In the genomic region with DNA sequence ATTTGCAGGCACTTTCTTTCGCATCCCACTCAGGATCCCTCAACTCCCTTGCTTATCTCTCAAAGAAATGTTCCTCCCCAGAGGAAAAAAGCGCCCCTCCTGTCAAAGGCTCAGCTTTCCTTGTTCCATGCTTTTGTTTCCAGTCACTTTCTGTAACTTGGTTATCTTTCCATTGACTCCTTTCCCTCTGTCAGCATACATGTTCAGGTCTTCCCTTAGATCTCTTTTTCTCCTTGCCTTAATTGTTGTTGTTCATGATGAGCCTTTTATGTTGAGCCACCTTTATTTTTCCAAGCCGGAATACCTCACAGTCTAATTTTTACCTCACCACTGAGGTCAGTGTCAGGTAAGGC, we compare ENCODE assay signal across 8 cellular contexts. TPM values are rescaled to one million over a fixed set of nuclear protein-coding genes. Genes with fewer than 3 reads are reported as not detected.
DNase-seq lines count a peak whose midpoint lies in the region; ATAC-seq and TF ChIP-seq lines count a peak whose summit lies in the region.

No MANE protein-coding gene starts in this region.

- intact Hi-C loops in OCI-LY7 (cut with micrococcal nuclease; ENCODE audit: unreplicated experiment) (loop anchor here (10.0 kb wide), 1 partner anchor 311 kb away; no protein-coding TSS in a partner anchor), ovary (cut with DNase I) (loop anchor here in 1 of 4 donors (10.0 kb wide), 1 partner anchor 49 kb away; a partner anchor contains a TSS), posterior cingulate gyrus (cut with DNase I) (no loop called here)

- H3K36me3 ChIP-seq in DOHH2 (ENCODE audit: control insufficient read depth, low read length) (no peaks in the 10 kb centered on the region), OCI-LY7 (ENCODE audit: insufficient read depth, low read length) (peaks cover 7% of the 10 kb centered on the region; the same call in 1 of the 2 replicates), esophagus (ENCODE audit: control insufficient read depth in 2 of 2, insufficient read depth in 2 of 2, low read length in 1 of 2) (no peaks in the 10 kb centered on the region), ovary (no peaks in the 10 kb centered on the region)

- TF ChIP-seq CTCF in DOHH2 (IDR thresholded peaks at IDR 0.05; ENCODE audit: low read depth, low read length, poor library complexity, severe bottlenecking) (no peak), OCI-LY7 (conservative IDR thresholded peaks at IDR 0.05; ENCODE audit: low read length) (no peak), ovary (IDR thresholded peaks at IDR 0.05) (no peak)

- peaks cover 30% of the 10 kb centered on the region for H3K79me2 ChIP-seq in DOHH2 (ENCODE audit: control insufficient read depth, low read length)
- peaks cover 26% of the 10 kb centered on the region; the same call in 1 of the 2 replicates for H3K79me2 ChIP-seq in OCI-LY7 (ENCODE audit: insufficient read depth, low read depth, low read length)

- DNase-seq in OCI-LY7 (ENCODE audit: low spot score) (no peak), ovary (no peak), posterior cingulate gyrus (no peak), GOT3 (lab: John Stamatoyannopoulos, UW) (no peak), HT-29 (ENCODE audit: low spot score) (no peak)

- POLR2A ChIA-PET in OCI-LY7 (lab: Charles Lee): interaction anchor here (0.6 to 1.8 kb wide), 7 partner anchors 12 to 1744 kb away, joined by 3 to 6 read pairs (median 4); a partner anchor contains a TSS

- peak overlapping the region; percentile 93; the same call in 1 of the 2 replicates for H2AFZ ChIP-seq in OCI-LY7 (ENCODE audit: low read length)

- 21 to 26% methylated on average over 3 of the region's 3 CpGs for WGBS in esophagus, 2 donors
- whole genome bisulfite sequencing in ovary, 3 donors: 10 to 12% (median 10%) methylated on average over 3 of the region's 3 CpGs

- H3K4me1 ChIP-seq in DOHH2 (ENCODE audit: control insufficient read depth, low read length) (peaks cover 19% of the 10 kb centered on the region), OCI-LY7 (ENCODE audit: insufficient read depth, low read length, poor library complexity, severe bottlenecking) (peaks cover 18% of the 10 kb centered on the region), esophagus (ENCODE audit: control insufficient read depth in 2 of 2, insufficient read depth in 2 of 2, low read length in 1 of 2) (no peaks in the 10 kb centered on the region), ovary (ENCODE audit: insufficient read depth) (peaks cover 5% of the 10 kb centered on the region)

- no peaks in the 10 kb centered on the region for H3F3A ChIP-seq in DOHH2 (ENCODE audit: control insufficient read depth, insufficient read depth)

- H3K27me3 ChIP-seq in DOHH2 (ENCODE audit: control insufficient read depth, low read length) (no peaks in the 10 kb centered on the region), esophagus (ENCODE audit: control insufficient read depth in 1 of 2, insufficient read depth in 2 of 2, low read length in 2 of 2) (no peaks in the 10 kb centered on the region), ovary (no peaks in the 10 kb centered on the region)

- H3K27ac ChIP-seq in DOHH2 (ENCODE audit: low read depth, low read length): no peak overlapping the region
- peak overlapping the region; percentile 35 for H3K27ac ChIP-seq in OCI-LY7 (ENCODE audit: low read depth, low read length, poor library complexity, severe bottlenecking)
- no peak overlapping the region for H3K27ac ChIP-seq in esophagus (ENCODE audit: low read depth in 2 of 2, low read length in 1 of 2)
- H3K27ac ChIP-seq in ovary: no peak overlapping the region

- H3K9me2 ChIP-seq in DOHH2 (replicated peaks; ENCODE audit: control insufficient read depth, low read length) (no peaks in the 10 kb centered on the region), OCI-LY7 (ENCODE audit: insufficient read depth, low read length) (no peaks in the 10 kb centered on the region)

- no peak for ATAC-seq in esophagus mucosa

- H3K9me3 ChIP-seq in DOHH2 (ENCODE audit: control insufficient read depth, insufficient read depth, low read length): no peaks in the 10 kb centered on the region
- H3K9me3 ChIP-seq in OCI-LY7 (ENCODE audit: low read length): no peaks in the 10 kb centered on the region
- H3K9me3 ChIP-seq in esophagus (ENCODE audit: control insufficient read depth in 2 of 2, insufficient read depth in 1 of 2, low read depth in 1 of 2, low read length in 1 of 2): no peaks in the 10 kb centered on the region
- H3K9me3 ChIP-seq in ovary: no peaks in the 10 kb centered on the region

- TF ChIP-seq EP300 in ovary (IDR thresholded peaks at IDR 0.05): no peak

- BruUV-seq in OCI-LY7 (replicated peaks; lab: Mats Ljungman, UMichigan): no TSS peak

- H4K20me1 ChIP-seq in DOHH2 (ENCODE audit: control insufficient read depth, insufficient read depth, low read depth, low read length) (no peaks in the 10 kb centered on the region), OCI-LY7 (ENCODE audit: insufficient read depth, low read length) (no peaks in the 10 kb centered on the region)

- peak overlapping the region; percentile 72 for H3K4me2 ChIP-seq in DOHH2 (ENCODE audit: low read length)
- H3K4me2 ChIP-seq in OCI-LY7 (ENCODE audit: low read length): peak overlapping the region; percentile 91

- TF ChIP-seq POLR2A in ovary (IDR thresholded peaks at IDR 0.05): no peak

- CTCF ChIA-PET in OCI-LY7 (lab: Charles Lee; ENCODE audit: unreplicated experiment): no interaction called here

- H3K4me3 ChIP-seq in DOHH2 (ENCODE audit: low read length) (peak overlapping the region; percentile 75), OCI-LY7 (ENCODE audit: low read depth, low read length, poor library complexity, severe bottlenecking) (peak overlapping the region; percentile 80), esophagus (ENCODE audit: low read depth in 1 of 2, low read length in 2 of 2) (peak overlapping the region; percentile 56 to 76), ovary (peak overlapping the region; percentile 47)

RNA-seq across cellular contexts. Expression of a gene that starts 46.5 kb away (rescaled TPM):
- not detected in 2 replicates for total RNA-seq in OCI-LY7 (2014; rRNA removed; shearing (Covaris generic))
- total RNA-seq in OCI-LY7 (2022) (not detected in 2 replicates), ovary (100 to 1,000 TPM; 106 to 254 (median 154) TPM), esophagus mucosa (2.6 TPM)
- polyA plus RNA-seq in esophagus (1 to 10 TPM; 5.0 to 8.3 TPM), ovary (100 to 1,000 TPM in 1 of 2 donors, 10 to 100 TPM in 1; 72.8 to 203 TPM)
- 0.03 TPM in 1 of 2 replicates, not detected in the other for total RNA-seq in HT-29 (2014; rRNA removed; shearing (Covaris generic))

Comparison
In these comparisons a context has a peak if more than half of its experiments do, and no peak if none do; other contexts are left out.
1. RNA of a gene that starts 46.5 kb away (total RNA-seq): 106 to 254 TPM in ovary; 2.6 TPM in esophagus mucosa (single experiment), not detected in OCI-LY7 and 0.03 TPM in HT-29; every median in the first group is over 10 times any median in the second.
2. Peak in every context shown above with its lines, with median percentiles within 50 percentile points of each other: H3K4me3 ChIP-seq.